Comparison of ENCODE assay signal across 17 cellular contexts in the genomic region with DNA sequence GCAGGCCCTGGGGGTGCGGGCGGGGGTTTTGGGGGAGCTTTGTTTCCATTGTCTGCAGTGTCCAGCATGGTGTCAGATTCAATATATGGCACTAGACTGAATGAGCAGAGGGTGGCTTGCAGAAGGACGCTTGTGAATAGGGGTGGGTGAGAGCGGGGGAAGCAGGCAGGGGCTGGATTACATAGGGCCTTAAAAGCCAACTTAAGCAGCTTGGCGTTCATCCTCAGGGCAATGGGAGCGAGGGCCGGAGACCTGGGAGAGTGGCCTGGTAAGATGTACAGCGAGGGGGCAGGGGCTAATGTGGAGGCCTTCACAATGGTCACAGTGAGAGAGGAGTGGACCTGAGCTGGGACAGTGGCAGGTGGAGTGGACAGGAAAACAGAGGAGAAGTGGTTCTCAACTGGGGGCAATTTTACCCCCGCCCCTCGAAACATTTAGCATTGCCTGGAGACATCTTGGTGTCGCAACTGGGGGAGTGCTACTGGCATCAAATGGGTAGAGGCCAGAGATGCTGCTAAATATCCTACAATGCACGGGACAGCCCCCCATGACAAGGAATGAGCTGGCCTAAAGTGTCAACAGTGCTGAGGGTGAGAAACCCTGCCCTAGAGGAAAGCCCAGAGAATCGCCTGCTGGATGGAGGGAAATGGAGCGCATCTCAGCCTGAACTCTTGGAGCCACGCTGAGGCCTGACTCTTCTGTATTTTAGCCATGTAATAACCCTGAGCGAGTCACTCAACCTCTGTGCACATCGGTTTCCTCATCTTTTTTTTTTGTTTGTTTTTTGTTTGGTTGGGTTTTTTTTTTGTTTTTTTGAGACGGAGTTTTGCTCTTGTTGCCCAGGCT. TPM values are rescaled to one million over a fixed set of nuclear protein-coding genes. Genes with fewer than 3 reads are reported as not detected.
DNase-seq lines count a peak whose midpoint lies in the region; ATAC-seq, FAIRE-seq and TF ChIP-seq lines count a peak whose summit lies in the region.
"Had no signal": no experiment of that assay in that cellular context is flagged by ENCODE, and none has a peak within 500 bp of the region (broad histone marks: within the 10 kb centered on the region; RNA-seq: fewer than 3 reads in every experiment).

No MANE protein-coding gene starts in this region.

- TF ChIP-seq EP300 in H1 (IDR thresholded peaks at IDR 0.05; ENCODE audit: borderline replicate concordance in 1 of 2, low read depth in 2 of 2, low read length in 2 of 2) = no peak

- H4K8ac ChIP-seq in H1 (ENCODE audit: extremely low read depth, insufficient read depth, low read length) = no peak overlapping the region

- no peaks in the 10 kb centered on the region for H3K9me3 ChIP-seq in H1 (ENCODE audit: insufficient read depth in 2 of 2, low read depth in 1 of 2, low read length in 1 of 2)
- no peaks in the 10 kb centered on the region for H3K9me3 ChIP-seq in Peyer's patch
- H3K9me3 ChIP-seq: upper lobe of right lung had no signal

- FAIRE-seq in H1 (lab: Jason Lieb, UNC) = no peak
- FAIRE-seq: small intestine had no signal

- POLR2A ChIA-PET in H1 (lab: Charles Lee; ENCODE audit: partially characterized antibody) = interaction anchor here (0.8 to 0.9 kb wide), 2 partner anchors 110 to 151 kb away, joined by 3 read pairs; no protein-coding TSS in a partner anchor

- no peak for ATAC-seq in Right ventricle myocardium inferior
- ATAC-seq in HG02852 (IDR thresholded peaks at IDR 0.05; ENCODE audit: unreplicated experiment) = no peak
- no peak for ATAC-seq in GM21786 (IDR thresholded peaks at IDR 0.05; ENCODE audit: unreplicated experiment)
- ATAC-seq: left cardiac atrium, upper lobe of right lung had no signal

- no peak overlapping the region for H3K56ac ChIP-seq in H1 (replicated peaks; ENCODE audit: insufficient read length, low read depth, low read length)

- 0 out of 2 replicates have a peak overlapping the region, but pooled peaks have one; percentile 4 for H2BK12ac ChIP-seq in H1 (ENCODE audit: low read depth, low read length)

- no peak overlapping the region for H3K14ac ChIP-seq in H1 (ENCODE audit: insufficient read length)

- TF ChIP-seq POLR2A in H1 (IDR thresholded peaks at IDR 0.05; ENCODE audit: control extremely low read depth in 1 of 2, low read depth in 2 of 2, low read length in 2 of 2) (no peak), Peyer's patch (IDR thresholded peaks at IDR 0.05) (no peak)

- TF ChIP-seq RAD21 in H1 (IDR thresholded peaks at IDR 0.05 in 1 of 2, conservative IDR thresholded peaks at IDR 0.05 in 1 of 2; ENCODE audit: low read depth in 2 of 2, low read length in 2 of 2) = no peak

- H3K36me3 ChIP-seq in H1 (ENCODE audit: control insufficient read depth in 2 of 4, insufficient read depth in 4 of 4, low read length in 3 of 4) (no peaks in the 10 kb centered on the region), Peyer's patch (no peaks in the 10 kb centered on the region)
- H3K36me3 ChIP-seq: cardiac muscle cell, upper lobe of right lung had no signal

- H3K4ac ChIP-seq in H1 (replicated peaks; ENCODE audit: insufficient read length, low read depth, low read length) = no peak overlapping the region

- no peak overlapping the region for H2BK120ac ChIP-seq in H1 (replicated peaks; ENCODE audit: low read depth, low read length)

- H3K4me1 ChIP-seq in H1 (replicated peaks in 1 of 4; ENCODE audit: control insufficient read depth in 3 of 4, insufficient read depth in 4 of 4, low read length in 3 of 4) (peaks cover 0 to 29% (median 10%) of the 10 kb centered on the region in 4 experiments; a peak in 6 of 7 replicates), Peyer's patch (peaks cover 3 to 36% (median 9%) of the 10 kb centered on the region in 4 donors)

- H3K4me2 ChIP-seq in H1 (ENCODE audit: insufficient read depth in 1 of 2, low read depth in 2 of 2, low read length in 2 of 2) = no peak overlapping the region

- 89% methylated on average over 15 of the region's 18 CpGs; no CpG with 5 or more reads in 1 of the 2 experiments for WGBS in H1 (ENCODE audit: extremely low coverage in 1 of 2, insufficient coverage in 1 of 2, insufficient read length in 1 of 2, insufficient replicate concordance in 2 of 2, low coverage in 1 of 2, low lambda C conversion rate in 2 of 2, missing lambda C conversion rate in 1 of 2), 2 experiments

- no peak overlapping the region for H3K9ac ChIP-seq in H1 (replicated peaks in 1 of 4; ENCODE audit: extremely low read depth in 1 of 4, low read depth in 3 of 4, low read length in 3 of 4)

- DNase-seq in Right ventricle myocardium inferior (ENCODE audit: missing footprints) = peak; percentile 53
- no peak for DNase-seq in cardiac septum (ENCODE audit: low spot score)
- peak; percentile 87 for DNase-seq in NCI-H82 (lab: John Stamatoyannopoulos, UW)
- DNase-seq in H1 (ENCODE audit: low read depth in 1 of 2, low spot score in 2 of 2) = no peak
- no peak for DNase-seq in Peyer's patch
- DNase-seq in NCI-H2107 treated with DMSO at 0.1 percent for 48 hours (lab: John Stamatoyannopoulos, UW; ENCODE audit: unreplicated experiment) = no peak
- DNase-seq: activated CD4-positive, alpha-beta T cell treated with anti-CD3 and anti-CD28 coated beads for 48 hours; activated naive CD8-positive, alpha-beta T cell treated with anti-CD3 and anti-CD28 coated beads for 36 hours; activated T-cell treated with anti-CD3 and anti-CD28 coated beads, Interleukin-2, amount 50 U/mL, for 1 hour; left cardiac atrium; NCI-H2081 treated with DMSO at 0.1 percent for 48 hours; NCI-H774; small intestine; upper lobe of right lung had no signal

- CTCF ChIA-PET in H1 (lab: Charles Lee; ENCODE audit: partially characterized antibody) = interaction anchor here (0.6 to 9.3 kb wide), 14 partner anchors 9 to 475 kb away, joined by 3 to 57 read pairs (median 3); no protein-coding TSS in a partner anchor

- H2BK20ac ChIP-seq in H1 (ENCODE audit: low read length) = no peak overlapping the region

- H3K27ac ChIP-seq in H1 (ENCODE audit: low read depth, low read length) (no peak overlapping the region), Peyer's patch (no peak overlapping the region)
- H3K27ac ChIP-seq: cardiac muscle cell, upper lobe of right lung had no signal

- H3K27me3 ChIP-seq in H1 (replicated peaks in 1 of 4; ENCODE audit: control insufficient read depth in 3 of 4, extremely low read depth in 1 of 4, insufficient read depth in 3 of 4, low read length in 3 of 4) (no peaks in the 10 kb centered on the region), Peyer's patch (no peaks in the 10 kb centered on the region)
- H3K27me3 ChIP-seq: upper lobe of right lung had no signal

- TF ChIP-seq CTCF in H1 (IDR thresholded peaks at IDR 0.05; ENCODE audit: control extremely low read depth in 1 of 3, insufficient read depth in 1 of 3, low read depth in 1 of 3, low read length in 3 of 3) (no peak), Peyer's patch (IDR thresholded peaks at IDR 0.05) (no peak)

- no peaks in the 10 kb centered on the region for H4K20me1 ChIP-seq in H1 (replicated peaks in 1 of 2; ENCODE audit: control insufficient read depth in 1 of 2, insufficient read depth in 2 of 2, low read length in 2 of 2)

- no peak overlapping the region for H2AFZ ChIP-seq in H1 (ENCODE audit: low read length)

- no peak overlapping the region for H4K5ac ChIP-seq in H1 (ENCODE audit: insufficient read length, low read depth, low read length)

- H4K91ac ChIP-seq in H1 (replicated peaks; ENCODE audit: insufficient read length, low read length) = no peak overlapping the region

- no peak overlapping the region for H2BK5ac ChIP-seq in H1 (ENCODE audit: low read depth, low read length)

- H3K18ac ChIP-seq in H1 (ENCODE audit: extremely low read depth, low read length) = peak overlapping the region; percentile 3; the same call in 1 of the 2 replicates

- H2BK15ac ChIP-seq in H1 (ENCODE audit: low read length) = 0 out of 2 replicates have a peak overlapping the region, but pooled peaks have one; percentile 50

- H3K23ac ChIP-seq in H1 (ENCODE audit: insufficient read length) = no peak overlapping the region

- intact Hi-C loops in Right ventricle myocardium inferior (cut with DNase I) = no loop called here
- intact Hi-C loops in cardiac septum (cut with DNase I) = no loop called here

- no peaks in the 10 kb centered on the region; the same call in 1 of the 2 replicates for H3K23me2 ChIP-seq in H1 (ENCODE audit: low read depth, low read length)

- no peaks in the 10 kb centered on the region for H3K79me1 ChIP-seq in H1 (ENCODE audit: low read depth, low read length)

- H2AK5ac ChIP-seq in H1 (ENCODE audit: low read depth, low read length) = no peak overlapping the region

- no peaks in the 10 kb centered on the region for H3K79me2 ChIP-seq in H1 (ENCODE audit: control insufficient read depth in 1 of 2, insufficient read depth in 2 of 2, low read length in 2 of 2)

- H3K4me3 ChIP-seq in H1 (ENCODE audit: extremely low read depth in 1 of 4, insufficient read depth in 2 of 4, low read depth in 3 of 4, low read length in 4 of 4) (no peak overlapping the region), Peyer's patch (no peak overlapping the region)
- H3K4me3 ChIP-seq: cardiac muscle cell, upper lobe of right lung had no signal

TF ChIP-seq in H1, 55 proteins besides CTCF, POLR2A, EP300 and RAD21 (continues in another document):
- no peak for TF ChIP-seq SIN3A (conservative IDR thresholded peaks at IDR 0.05 in 1 of 2, IDR thresholded peaks at IDR 0.05 in 1 of 2; ENCODE audit: low read depth in 1 of 2, low read length in 2 of 2)

RNA-seq across cellular contexts. Expression of gene BAK1, which starts 15.1 kb away (rescaled TPM):
- total RNA-seq in Right ventricle myocardium inferior (25.4 TPM), cardiac septum (18.8 TPM), Peyer's patch (10 to 100 TPM; 28.9 to 71.7 (median 66.3) TPM)
- total RNA-seq in H1 (2021; fragmentation: NEBNext Ultra II Directional; extraction: Animal tissue kit (Norgen Biotek cat#: 25700)) = 43.3 and 45.1 TPM in 2 replicates
- 43.4 and 51.4 TPM in 2 replicates for polyA plus RNA-seq in H1 (2011; rRNA removed)
- polyA plus RNA-seq in H1 (2011; cell fraction: cytosol; rRNA removed) = 38.7 TPM
- polyA plus RNA-seq in H1 (2011; cell fraction: nucleus; rRNA removed) = 33.2 TPM
- polyA plus RNA-seq in H1 (2012, experiment 1 of 2) = 25.3 to 42.8 TPM (median 38.6 TPM) in 4 replicates
- 50.1 TPM for polyA plus RNA-seq in H1 (2012, experiment 2 of 2)
- 19.1 TPM for polyA plus RNA-seq in H1 (2013, experiment 1 of 2)
- polyA plus RNA-seq in H1 (2013, experiment 2 of 2) = 19.0 TPM
- 33.0 and 37.7 TPM in 2 replicates for polyA minus RNA-seq in H1 (2011; rRNA and poly(A)+ RNA removed)
- 27.4 TPM for polyA minus RNA-seq in H1 (2011; cell fraction: cytosol; rRNA and poly(A)+ RNA removed)
- 15.8 TPM for polyA minus RNA-seq in H1 (2011; cell fraction: nucleus; rRNA and poly(A)+ RNA removed)

RNA-seq across cellular contexts. Expression of gene ITPR3, which starts 25.9 kb away (rescaled TPM):
- 8.0 TPM for total RNA-seq in Right ventricle myocardium inferior
- 6.9 TPM for total RNA-seq in cardiac septum
- 44.9 and 45.7 TPM in 2 replicates for total RNA-seq in H1 (2021; fragmentation: NEBNext Ultra II Directional; extraction: Animal tissue kit (Norgen Biotek cat#: 25700))
- 29.1 and 37.2 TPM in 2 replicates for polyA plus RNA-seq in H1 (2011; rRNA removed)
- 22.7 TPM for polyA plus RNA-seq in H1 (2011; cell fraction: cytosol; rRNA removed)
- polyA plus RNA-seq in H1 (2011; cell fraction: nucleus; rRNA removed) = 157 TPM
- polyA plus RNA-seq in H1 (2012, experiment 1 of 2) = 22.4 to 35.2 TPM (median 31.8 TPM) in 4 replicates
- polyA plus RNA-seq in H1 (2012, experiment 2 of 2) = 11.9 TPM
- polyA plus RNA-seq in H1 (2013, experiment 1 of 2) = 24.7 TPM
- polyA plus RNA-seq in H1 (2013, experiment 2 of 2) = 23.5 TPM
- 45.6 and 48.9 TPM in 2 replicates for polyA minus RNA-seq in H1 (2011; rRNA and poly(A)+ RNA removed)
- polyA minus RNA-seq in H1 (2011; cell fraction: cytosol; rRNA and poly(A)+ RNA removed) = 23.7 TPM
- polyA minus RNA-seq in H1 (2011; cell fraction: nucleus; rRNA and poly(A)+ RNA removed) = 42.2 TPM
- 100 to 1,000 TPM; 139 to 250 (median 182) TPM for total RNA-seq in Peyer's patch

Comparison
In these comparisons a context has a peak if more than half of its experiments do, and no peak if none do; other contexts are left out.
1. DNase-seq: peak in Right ventricle myocardium inferior (single experiment) and NCI-H82 (single experiment); none in cardiac septum (single experiment), H1 (0 of 2), Peyer's patch (0 of 3) and NCI-H2107 treated with DMSO at 0.1 percent for 48 hours (single experiment).